10 cellular contexts compared by ENCODE assay signal in the genomic region with DNA sequence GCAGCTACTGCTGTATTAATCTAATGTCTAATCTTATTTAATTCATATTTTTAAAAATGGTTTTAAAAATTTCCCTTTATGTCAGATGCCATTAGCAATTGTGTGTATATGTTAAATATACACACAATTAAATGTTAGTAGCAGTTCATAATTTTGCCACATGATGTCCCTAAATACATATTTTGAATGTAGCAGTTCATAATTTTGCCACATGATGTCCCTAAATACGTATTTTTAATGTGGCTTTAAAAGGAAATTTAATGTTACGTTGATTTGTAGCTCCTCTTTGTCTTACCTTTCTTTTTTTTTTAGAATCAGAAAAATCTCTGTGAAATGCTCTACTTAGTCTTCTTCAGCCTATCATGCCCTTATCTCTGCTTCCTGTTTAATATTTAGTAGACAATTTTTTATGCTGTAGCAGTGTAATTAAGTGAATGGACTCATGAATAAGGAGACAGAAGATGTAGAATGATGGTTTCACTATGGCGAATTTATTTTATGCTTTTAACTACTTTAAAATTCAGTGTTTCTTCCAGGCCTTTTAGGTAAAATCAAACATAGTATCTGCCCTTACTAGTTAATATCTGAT. TPM values are rescaled to one million over a fixed set of nuclear protein-coding genes. Genes with fewer than 3 reads are reported as not detected.
DNase-seq lines count a peak whose midpoint lies in the region; ATAC-seq and TF ChIP-seq lines count a peak whose summit lies in the region.
"Had no signal": no experiment of that assay in that cellular context is flagged by ENCODE, and none has a peak within 500 bp of the region (broad histone marks: within the 10 kb centered on the region; RNA-seq: fewer than 3 reads in every experiment).

No MANE protein-coding gene starts in this region.

- no peak overlapping the region for H3K27ac ChIP-seq in CD4-positive, CD25-positive, alpha-beta regulatory T cell (ENCODE audit: insufficient read depth, low read length, poor library complexity, severe bottlenecking)
- H3K27ac ChIP-seq in foreskin keratinocyte (no peak overlapping the region), aorta (ENCODE audit: low read depth in 1 of 2, low read length in 2 of 2) (no peak overlapping the region)
- H3K27ac ChIP-seq: SJCRH30, skin epidermis had no signal

- WGBS in aorta, 2 donors: 13 to 15% methylated on average over 3 of the region's 3 CpGs

- no peaks in the 10 kb centered on the region for H3K9me3 ChIP-seq in CD4-positive, CD25-positive, alpha-beta regulatory T cell (ENCODE audit: control insufficient read depth in 2 of 2, low read length in 2 of 2)
- H3K9me3 ChIP-seq in aorta (ENCODE audit: control insufficient read depth, low read length): no peaks in the 10 kb centered on the region
- H3K9me3 ChIP-seq: SJCRH30 had no signal

- DNase-seq in CD4-positive, CD25-positive, alpha-beta regulatory T cell: peak in 2 of 3 donors; percentile 4 to 32
- DNase-seq in SK-MEL-5 (ENCODE audit: low read depth, low spot score) (peak; percentile 64), foreskin keratinocyte (peak; percentile 17 to 39), type B pancreatic cell (ENCODE audit: extremely low spot score, unreplicated experiment) (no peak), aorta (no peak), immature natural killer cell (no peak)

- no peak overlapping the region for H3K4me3 ChIP-seq in CD4-positive, CD25-positive, alpha-beta regulatory T cell (ENCODE audit: low read depth, low read length)
- H3K4me3 ChIP-seq in aorta (ENCODE audit: low read length in 2 of 2): no peak overlapping the region
- H3K4me3 ChIP-seq: SJCRH30, skin epidermis had no signal

- H3K4me3 Mint-ChIP-seq in CD4-positive, CD25-positive, alpha-beta regulatory T cell: no peak overlapping the region
- no peak overlapping the region for H3K4me3 Mint-ChIP-seq in type B pancreatic cell
- H3K4me3 Mint-ChIP-seq in immature natural killer cell: no peak overlapping the region

- peaks cover 0 to 2% (median 0%) of the 10 kb centered on the region in 4 donors for H3K4me1 Mint-ChIP-seq in CD4-positive, CD25-positive, alpha-beta regulatory T cell
- H3K4me1 Mint-ChIP-seq in type B pancreatic cell (ENCODE audit: unreplicated experiment): no peaks in the 10 kb centered on the region
- H3K4me1 Mint-ChIP-seq in immature natural killer cell: no peaks in the 10 kb centered on the region

- H3K27me3 Mint-ChIP-seq in CD4-positive, CD25-positive, alpha-beta regulatory T cell: no peaks in the 10 kb centered on the region
- H3K27me3 Mint-ChIP-seq in type B pancreatic cell (no peaks in the 10 kb centered on the region), immature natural killer cell (ENCODE audit: low read depth in 3 of 3) (peaks cover 0 to 1% (median 0%) of the 10 kb centered on the region in 3 donors)

- TF ChIP-seq CTCF in foreskin keratinocyte (conservative IDR thresholded peaks at IDR 0.05) (peak; percentile 96), type B pancreatic cell (conservative IDR thresholded peaks at IDR 0.05) (peak; percentile 78)

- ATAC-seq in CD4-positive, CD25-positive, alpha-beta regulatory T cell (ENCODE audit: low read depth in 2 of 2): no peak
- ATAC-seq in GM18873 (IDR thresholded peaks at IDR 0.05; ENCODE audit: low FRiP score, unreplicated experiment): peak; percentile 74
- ATAC-seq in HG03354 (IDR thresholded peaks at IDR 0.05; ENCODE audit: poor library complexity, severe bottlenecking, unreplicated experiment): peak; percentile 90
- peak; percentile 77 for ATAC-seq in foreskin keratinocyte
- no peak for ATAC-seq in aorta (ENCODE audit: low FRiP score)

- H3K36me3 ChIP-seq in CD4-positive, CD25-positive, alpha-beta regulatory T cell (ENCODE audit: control insufficient read depth, insufficient read depth, low read length): no peaks in the 10 kb centered on the region
- H3K36me3 ChIP-seq in aorta (ENCODE audit: control insufficient read depth in 1 of 2, insufficient read depth in 2 of 2, low read length in 1 of 2): no peaks in the 10 kb centered on the region
- H3K36me3 ChIP-seq: SJCRH30 had no signal

- H3K36me3 Mint-ChIP-seq in CD4-positive, CD25-positive, alpha-beta regulatory T cell: no peaks in the 10 kb centered on the region
- H3K36me3 Mint-ChIP-seq in type B pancreatic cell (no peaks in the 10 kb centered on the region), immature natural killer cell (no peaks in the 10 kb centered on the region)

- H3K4me1 ChIP-seq in CD4-positive, CD25-positive, alpha-beta regulatory T cell (ENCODE audit: control insufficient read depth, insufficient read depth, low read length, poor library complexity, severe bottlenecking): no peaks in the 10 kb centered on the region
- H3K4me1 ChIP-seq in foreskin keratinocyte: no peaks in the 10 kb centered on the region
- H3K4me1 ChIP-seq in aorta (ENCODE audit: control insufficient read depth in 1 of 2, insufficient read depth in 2 of 2, low read length in 2 of 2): no peaks in the 10 kb centered on the region
- H3K4me1 ChIP-seq: SJCRH30 had no signal

- H3K9me3 Mint-ChIP-seq in CD4-positive, CD25-positive, alpha-beta regulatory T cell: peaks cover 0 to 5% (median 0%) of the 10 kb centered on the region in 7 donors
- H3K9me3 Mint-ChIP-seq in type B pancreatic cell (no peaks in the 10 kb centered on the region), immature natural killer cell (peaks cover 0 to 2% (median 0%) of the 10 kb centered on the region in 6 donors)

- intact Hi-C loops in aorta (cut with DNase I): no loop called here

- H3K27me3 ChIP-seq in CD4-positive, CD25-positive, alpha-beta regulatory T cell (ENCODE audit: control insufficient read depth, insufficient read depth, low read length): no peaks in the 10 kb centered on the region
- H3K27me3 ChIP-seq in foreskin keratinocyte: no peaks in the 10 kb centered on the region
- H3K27me3 ChIP-seq in aorta (ENCODE audit: control insufficient read depth in 1 of 2, insufficient read depth in 2 of 2, low read length in 1 of 2): no peaks in the 10 kb centered on the region
- H3K27me3 ChIP-seq: SJCRH30 had no signal

- in situ Hi-C loops in SK-MEL-5 (cut with HindIII; ENCODE audit: low pct_unique_long_range_greater_than_20kb, low sequenced_read_pairs): no loop called here

- no peak overlapping the region for H3K27ac Mint-ChIP-seq in CD4-positive, CD25-positive, alpha-beta regulatory T cell
- H3K27ac Mint-ChIP-seq in type B pancreatic cell (no peak overlapping the region), immature natural killer cell (no peak overlapping the region)

RNA-seq across cellular contexts. Expression of a gene that starts 26.1 kb away (rescaled TPM):
- total RNA-seq in CD4-positive, CD25-positive, alpha-beta regulatory T cell: not detected
- not detected for polyA plus RNA-seq in CD4-positive, CD25-positive, alpha-beta regulatory T cell
- total RNA-seq in SK-MEL-5 (2014; rRNA removed; shearing (Covaris generic)): 0.40 and 0.42 TPM in 2 replicates
- 0.19 TPM in 1 of 2 replicates, not detected in the other for polyA plus RNA-seq in SK-MEL-5 (2015; cell fraction: cytosol; rRNA removed)
- 1.1 and 1.7 TPM in 2 replicates for polyA plus RNA-seq in SK-MEL-5 (2015; cell fraction: nucleus; rRNA removed)
- total RNA-seq in foreskin keratinocyte (0.04 TPM in 1 of 2 replicates, not detected in the other), type B pancreatic cell (ENCODE audit: low replicate concordance) (0.24 and 0.57 TPM in 2 replicates), aorta (not detected)
- polyA plus RNA-seq in foreskin keratinocyte (not detected in 2 replicates), aorta (not detected), immature natural killer cell (not detected)
- total RNA-seq: SJCRH30 had no signal

Comparison
In these comparisons a context has a peak if more than half of its experiments do, and no peak if none do; other contexts are left out.
1. ATAC-seq: peak in GM18873 (single experiment), HG03354 (single experiment) and foreskin keratinocyte (single experiment); none in CD4-positive, CD25-positive, alpha-beta regulatory T cell (0 of 2) and aorta (single experiment).
2. DNase-seq: peak in CD4-positive, CD25-positive, alpha-beta regulatory T cell (2 of 3), SK-MEL-5 (single experiment) and foreskin keratinocyte (2 of 2); none in type B pancreatic cell (single experiment), aorta (0 of 2) and immature natural killer cell (0 of 3).